ENCODE assay signal across 20 cellular contexts in the genomic region with DNA sequence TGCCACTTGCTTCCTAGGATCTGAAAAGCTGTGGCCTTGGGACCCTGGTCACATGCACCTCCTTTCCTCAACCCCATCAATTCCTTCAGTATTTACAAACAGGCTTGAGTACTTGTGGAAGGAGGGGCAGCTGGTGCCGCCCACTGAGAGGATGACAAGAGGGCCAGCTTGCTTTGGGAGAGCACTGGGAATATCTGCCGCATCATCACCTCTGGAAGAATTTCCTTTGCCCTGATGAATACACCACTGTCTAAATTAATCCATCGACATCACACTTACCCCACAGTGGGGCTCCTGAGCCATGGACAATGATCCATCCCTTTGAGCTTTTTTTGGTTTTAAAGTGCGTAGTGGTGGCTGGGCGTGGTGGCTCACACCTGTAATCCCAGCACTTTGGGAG.
"Had no signal": no experiment of that assay in that cellular context is flagged by ENCODE, and none has a peak within 500 bp of the region (broad histone marks: within the 10 kb centered on the region; RNA-seq: fewer than 3 reads in every experiment).

No MANE protein-coding gene starts in this region.

- H3K9ac ChIP-seq: neural progenitor cell had no signal

- H3K4me3 ChIP-seq: body of pancreas, neural progenitor cell, upper lobe of right lung had no signal

- H3K36me3 ChIP-seq: neural progenitor cell had no signal

- H2AFZ ChIP-seq: neural progenitor cell had no signal

- ATAC-seq: activated CD4-positive, CD25-positive, alpha-beta regulatory T cell treated with anti-CD3 and anti-CD28 coated beads, Interleukin-2, amount 50 U/mL, for 24 hours; activated naive CD8-positive, alpha-beta T cell treated with anti-CD3 and anti-CD28 coated beads, Interleukin-2, amount 50 U/mL, for 24 hours; body of pancreas; esophagus mucosa; left cardiac atrium; stimulated activated naive CD8-positive, alpha-beta T cell treated with anti-CD3 and anti-CD28 coated beads, Interleukin-15, Interleukin-2, amounts not matched to agents 100 U/mL and 50 U/mL, for 24 hours; upper lobe of right lung had no signal

- H3K27me3 ChIP-seq: body of pancreas, neural progenitor cell, upper lobe of right lung had no signal

- H3K4me2 ChIP-seq: neural progenitor cell had no signal

- H3K9me3 ChIP-seq: body of pancreas, upper lobe of right lung had no signal

- H3K27ac ChIP-seq: body of pancreas, neural progenitor cell, upper lobe of right lung had no signal

- H3K4me1 ChIP-seq: body of pancreas, neural progenitor cell had no signal

- DNase-seq: activated CD4-positive, alpha-beta memory T cell treated with anti-CD3 and anti-CD28 coated beads, Interleukin-2, amount 10 ng/mL, durations not matched to agents 7 days and 5 days; activated CD4-positive, alpha-beta T cell treated with anti-CD3 and anti-CD28 coated beads, Interleukin-2, amount 10 ng/mL, durations not matched to agents 24 days and 14 days; activated gamma-delta T cell; activated naive CD4-positive, alpha-beta T cell treated with anti-CD3 and anti-CD28 coated beads, Interleukin-2, amount 50 U/mL, for 16 hours; activated naive CD8-positive, alpha-beta T cell treated with anti-CD3 and anti-CD28 coated beads, Interleukin-2, amount 50 U/mL, for 24 hours; anterior cingulate cortex; body of pancreas; effector CD4-positive, alpha-beta T cell; foreskin melanocyte; hippocampal formation; islet precursor cell; left cardiac atrium; naive B cell; retina; stimulated activated CD4-positive, alpha-beta T cell treated with anti-CD3 and anti-CD28 coated beads, Interleukin-4, amount 100 ng/mL, for 24 hours; stimulated activated naive CD8-positive, alpha-beta T cell treated with anti-CD3 and anti-CD28 coated beads, Interleukin-15, Interleukin-2, amounts not matched to agents 100 U/mL and 50 U/mL, for 24 hours; upper lobe of right lung had no signal
